ENCODE assay signal across 20 cellular contexts in the genomic region with DNA sequence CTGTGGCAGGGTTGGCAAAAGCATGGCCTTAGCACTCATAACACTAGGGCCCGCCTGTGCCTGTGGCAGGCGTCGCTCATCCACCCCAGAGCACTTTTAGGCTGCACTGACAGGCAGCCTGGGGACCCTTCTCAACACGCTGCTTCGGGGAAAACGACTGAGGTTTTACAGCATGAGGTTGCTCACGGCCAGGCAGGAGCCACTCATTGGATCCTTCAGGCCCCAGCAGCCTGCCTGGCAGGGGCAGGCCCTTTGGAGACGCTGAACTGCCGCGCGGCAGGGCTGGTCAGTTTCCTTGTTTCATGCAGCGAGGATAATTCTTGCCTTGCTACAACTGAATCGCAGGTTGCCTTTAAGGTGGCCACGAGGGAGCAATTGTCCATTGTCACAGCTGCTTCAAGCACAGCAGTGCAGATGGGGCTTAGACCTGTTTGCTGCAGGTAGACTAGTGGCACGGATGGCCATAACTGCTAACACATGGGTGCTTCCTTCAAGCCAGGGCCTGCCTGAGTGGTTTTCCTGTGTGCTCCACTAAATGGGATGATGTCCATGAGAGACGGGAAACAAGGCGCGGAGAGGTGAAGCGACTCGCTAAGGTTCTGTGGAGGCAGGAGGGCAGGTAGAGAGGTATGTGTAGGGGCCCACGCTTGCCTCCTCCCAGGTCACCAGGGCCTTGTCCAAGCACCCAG. TPM values are rescaled to one million over a fixed set of nuclear protein-coding genes. Genes with fewer than 3 reads are reported as not detected.
DNase-seq lines count a peak whose midpoint lies in the region; ATAC-seq, FAIRE-seq and TF ChIP-seq lines count a peak whose summit lies in the region.
"Had no signal": no experiment of that assay in that cellular context is flagged by ENCODE, and none has a peak within 500 bp of the region (broad histone marks: within the 10 kb centered on the region; RNA-seq: fewer than 3 reads in every experiment).

No MANE protein-coding gene starts in this region.

- H3K4me2 ChIP-seq in keratinocyte (ENCODE audit: control insufficient read depth, extremely low read depth, insufficient read depth, low read depth, low read length), result peak overlapping the region; percentile 23

- H3K4me3 ChIP-seq in keratinocyte (ENCODE audit: control insufficient read depth in 2 of 3, extremely low read depth in 1 of 3, insufficient read depth in 2 of 3, low read depth in 1 of 3, low read length in 3 of 3), result no peak overlapping the region
- H3K4me3 ChIP-seq: heart right ventricle, lower lobe of right lung, MG63, testis had no signal

- H3K9me3 ChIP-seq in keratinocyte (ENCODE audit: control insufficient read depth, low read depth, low read length), result no peaks in the 10 kb centered on the region
- H3K9me3 ChIP-seq: heart right ventricle, lower lobe of right lung, MG63, testis had no signal

- peak overlapping the region; percentile 20 for H2AFZ ChIP-seq in keratinocyte (ENCODE audit: control insufficient read depth, low read length)

- peak overlapping the region; percentile 66; the same call in 1 of the 2 replicates for H3K27ac Mint-ChIP-seq in WTC11
- H3K27ac Mint-ChIP-seq: IgD-negative memory B cell, immature natural killer cell, T-cell had no signal

- peak; percentile 12; the same call in 1 of the 2 replicates for ATAC-seq in WTC11
- ATAC-seq in HG02798 (IDR thresholded peaks at IDR 0.05; ENCODE audit: poor library complexity, unreplicated experiment), result no peak
- ATAC-seq in GM18870 (IDR thresholded peaks at IDR 0.05; ENCODE audit: unreplicated experiment), result no peak
- ATAC-seq: lower lobe of right lung, T-cell had no signal

- H3K4me1 Mint-ChIP-seq in WTC11, result peaks cover 36% of the 10 kb centered on the region

- no peak for DNase-seq in HTR-8/SVneo (ENCODE audit: insufficient read length, low spot score)
- DNase-seq in WTC11 (ENCODE audit: low spot score), result no peak
- DNase-seq in keratinocyte (ENCODE audit: low read depth, low spot score), result no peak
- peak; percentile 47 for DNase-seq in retina
- DNase-seq in NOMO-1 treated with DMSO at 0.1 percent for 48 hours (lab: John Stamatoyannopoulos, UW; ENCODE audit: unreplicated experiment), result no peak
- DNase-seq: activated CD4-positive, alpha-beta T cell treated with anti-CD3 and anti-CD28 coated beads for 4 hours; activated gamma-delta T cell treated with Interleukin-2 at 50 U/mL for 16 hours; DND-41; heart right ventricle; immature natural killer cell; lower lobe of right lung; MG63; NCI-H446 treated with DMSO at 0.1 percent for 48 hours; T-cell had no signal

- no peaks in the 10 kb centered on the region for H4K20me1 ChIP-seq in keratinocyte (ENCODE audit: control insufficient read depth, extremely low read depth, insufficient read depth, low read length)

- H3K9me1 ChIP-seq in keratinocyte (ENCODE audit: control insufficient read depth, extremely low read depth, insufficient read depth, low read length), result no peaks in the 10 kb centered on the region

- CTCF ChIA-PET in WTC11 (lab: Charles Lee), result interaction anchor here (0.6 kb wide), 1 partner anchor 19 kb away, joined by 5 read pairs; no protein-coding TSS in a partner anchor

- dilution Hi-C loops in keratinocyte (cut with MboI; ENCODE audit: extremely low pct_ligation_motif_present, low sequenced_read_pairs), result no loop called here

- H3K4me1 ChIP-seq in keratinocyte (ENCODE audit: control insufficient read depth, extremely low read depth, insufficient read depth, low read length), result peaks cover 20% of the 10 kb centered on the region

- FAIRE-seq in HTR-8/SVneo (lab: Jason Lieb, UNC) (peak; percentile 52), keratinocyte (lab: Jason Lieb, UNC) (peak; percentile 76)

- H3K36me3 Mint-ChIP-seq in WTC11, result no peaks in the 10 kb centered on the region
- H3K36me3 Mint-ChIP-seq: CD8-positive, alpha-beta memory T cell; immature natural killer cell; T-cell had no signal

- no peak overlapping the region for H3K27ac ChIP-seq in keratinocyte (ENCODE audit: control insufficient read depth, insufficient read depth, low read length)
- H3K27ac ChIP-seq: heart right ventricle, HL-60 had no signal

- no peaks in the 10 kb centered on the region for H3K9me3 Mint-ChIP-seq in WTC11
- H3K9me3 Mint-ChIP-seq: CD8-positive, alpha-beta memory T cell; IgD-negative memory B cell; immature natural killer cell; T-cell had no signal

- H3K36me3 ChIP-seq in keratinocyte (ENCODE audit: control insufficient read depth in 2 of 2, extremely low read depth in 1 of 2, insufficient read depth in 2 of 2, low read length in 2 of 2), result no peaks in the 10 kb centered on the region
- H3K36me3 ChIP-seq: heart right ventricle, lower lobe of right lung, MG63 had no signal

- no peaks in the 10 kb centered on the region; the same call in 1 of the 2 replicates for H3K27me3 Mint-ChIP-seq in WTC11 (ENCODE audit: low read depth)

- POLR2A ChIA-PET in WTC11 (lab: Charles Lee), result no interaction called here

- H3K9ac ChIP-seq in keratinocyte (ENCODE audit: control insufficient read depth, extremely low read depth, insufficient read depth, low read length), result no peak overlapping the region

- H3K27me3 ChIP-seq in keratinocyte (ENCODE audit: control insufficient read depth, extremely low read depth, insufficient read depth, low read length), result no peaks in the 10 kb centered on the region
- H3K27me3 ChIP-seq: heart right ventricle, MG63, testis had no signal

- no peak for TF ChIP-seq CTCF in WTC11 (IDR thresholded peaks at IDR 0.05)
- no peak for TF ChIP-seq CTCF in keratinocyte (optimal IDR thresholded peaks at IDR 0.05 in 1 of 3, IDR thresholded peaks at IDR 0.05 in 1 of 3, conservative IDR thresholded peaks at IDR 0.05 in 1 of 3; ENCODE audit: extremely low read depth in 1 of 3, insufficient read depth in 2 of 3, low read length in 3 of 3)

- no peak overlapping the region for H3K4me3 Mint-ChIP-seq in WTC11
- H3K4me3 Mint-ChIP-seq: CD8-positive, alpha-beta memory T cell; IgD-negative memory B cell; immature natural killer cell; T-cell had no signal

- H3K79me2 ChIP-seq in keratinocyte (ENCODE audit: control insufficient read depth, insufficient read depth, low read length), result no peaks in the 10 kb centered on the region

TF ChIP-seq in WTC11, 78 proteins besides CTCF, POLR2A, EP300 and RAD21:
- no peak for TF ChIP-seq NFATC4 (CRISPR knock-in tag; IDR thresholded peaks at IDR 0.05)
- TF ChIP-seq KAT7 (CRISPR knock-in tag; IDR thresholded peaks at IDR 0.05; ENCODE audit: borderline replicate concordance), result no peak
- TF ChIP-seq, protein P1, sequence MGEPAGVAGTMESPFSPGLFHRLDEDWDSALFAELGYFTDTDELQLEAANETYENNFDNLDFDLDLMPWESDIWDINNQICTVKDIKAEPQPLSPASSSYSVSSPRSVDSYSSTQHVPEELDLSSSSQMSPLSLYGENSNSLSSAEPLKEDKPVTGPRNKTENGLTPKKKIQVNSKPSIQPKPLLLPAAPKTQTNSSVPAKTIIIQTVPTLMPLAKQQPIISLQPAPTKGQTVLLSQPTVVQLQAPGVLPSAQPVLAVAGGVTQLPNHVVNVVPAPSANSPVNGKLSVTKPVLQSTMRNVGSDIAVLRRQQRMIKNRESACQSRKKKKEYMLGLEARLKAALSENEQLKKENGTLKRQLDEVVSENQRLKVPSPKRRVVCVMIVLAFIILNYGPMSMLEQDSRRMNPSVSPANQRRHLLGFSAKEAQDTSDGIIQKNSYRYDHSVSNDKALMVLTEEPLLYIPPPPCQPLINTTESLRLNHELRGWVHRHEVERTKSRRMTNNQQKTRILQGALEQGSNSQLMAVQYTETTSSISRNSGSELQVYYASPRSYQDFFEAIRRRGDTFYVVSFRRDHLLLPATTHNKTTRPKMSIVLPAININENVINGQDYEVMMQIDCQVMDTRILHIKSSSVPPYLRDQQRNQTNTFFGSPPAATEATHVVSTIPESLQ (CRISPR knock-in tag; IDR thresholded peaks at IDR 0.05), result no peak
TF ChIP-seq in WTC11: peak in this region for 0.

RNA-seq across cellular contexts. Expression of gene HS6ST1, which starts 49.9 kb away (rescaled TPM):
- total RNA-seq in WTC11 (2021), result 50.3 to 55.5 TPM (median 55.1 TPM) in 3 replicates
- 6.3 to 10.1 TPM (median 9.2 TPM) in 3 replicates for polyA plus RNA-seq in keratinocyte
- polyA plus RNA-seq in keratinocyte (2011; ENCODE audit: low read depth), result 6.5 TPM
- 4.5 and 10.8 TPM in 2 replicates for polyA plus RNA-seq in keratinocyte (2011; cell fraction: cytosol; rRNA removed)
- 11.0 and 15.0 TPM in 2 replicates for polyA plus RNA-seq in keratinocyte (2011; cell fraction: nucleus; rRNA removed)
- polyA plus RNA-seq in keratinocyte (2012; ENCODE audit: low replicate concordance), result 11.0 and 20.8 TPM in 2 replicates
- polyA minus RNA-seq in keratinocyte, result 10.4 to 23.9 TPM (median 14.1 TPM) in 3 replicates
- 30.3 TPM for polyA minus RNA-seq in keratinocyte (2011; cell fraction: cytosol; rRNA and poly(A)+ RNA removed)
- 17.5 and 18.5 TPM in 2 replicates for polyA minus RNA-seq in keratinocyte (2011; cell fraction: nucleus; rRNA and poly(A)+ RNA removed)
